ENCODE assay signal across 18 cellular contexts in the genomic region with DNA sequence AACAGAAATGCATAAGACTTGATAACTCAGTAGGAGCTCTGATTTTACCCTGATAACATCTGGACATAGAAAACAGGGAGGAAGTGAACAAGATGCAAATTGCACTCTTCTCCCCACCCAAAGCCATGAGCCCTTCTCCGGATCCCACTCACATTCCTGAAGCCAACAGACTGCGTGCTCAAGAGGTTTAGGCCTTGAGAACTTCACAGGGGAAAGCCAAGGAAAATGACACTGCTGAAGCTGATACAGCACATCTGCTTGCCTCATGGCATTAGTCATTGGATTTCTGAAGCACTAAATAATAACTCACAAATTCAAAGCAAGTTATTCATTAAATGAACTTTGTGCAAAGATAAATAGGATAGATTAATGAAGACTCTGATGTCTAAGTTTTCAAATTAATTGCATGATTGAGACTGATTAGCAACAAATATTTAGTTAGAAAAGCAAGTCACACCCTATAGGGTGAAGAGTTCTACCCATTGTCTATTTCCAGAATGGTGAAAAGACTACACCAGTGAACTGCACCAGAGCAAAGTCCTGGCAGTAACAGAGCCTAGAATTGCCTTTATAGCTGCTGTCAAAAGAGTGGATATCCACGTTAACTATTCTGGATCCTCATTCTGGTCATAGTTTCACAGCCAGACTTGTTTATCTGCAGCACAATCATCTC.
DNase-seq lines count a peak whose midpoint lies in the region; ATAC-seq, FAIRE-seq and TF ChIP-seq lines count a peak whose summit lies in the region.
"Had no signal": no experiment of that assay in that cellular context is flagged by ENCODE, and none has a peak within 500 bp of the region (broad histone marks: within the 10 kb centered on the region; RNA-seq: fewer than 3 reads in every experiment).

No MANE protein-coding gene starts in this region.

- no peaks in the 10 kb centered on the region for H3K36me3 Mint-ChIP-seq in activated T-cell treated with anti-CD3 and anti-CD28 coated beads, Interleukin-2, amount 50 U/mL, for 24 hours (ENCODE audit: low read depth)
- H3K36me3 Mint-ChIP-seq: CD4-positive, alpha-beta memory T cell had no signal

- H3K27me3 Mint-ChIP-seq in activated T-cell treated with anti-CD3 and anti-CD28 coated beads, Interleukin-2, amount 50 U/mL, for 24 hours: no peaks in the 10 kb centered on the region

- no peak overlapping the region for H3K27ac Mint-ChIP-seq in activated T-cell treated with anti-CD3 and anti-CD28 coated beads, Interleukin-2, amount 50 U/mL, for 24 hours
- H3K27ac Mint-ChIP-seq: activated naive CD4-positive, alpha-beta T cell treated with anti-CD3 and anti-CD28 coated beads for 36 hours; CD4-positive, alpha-beta memory T cell had no signal

- H3K9me3 Mint-ChIP-seq in activated T-cell treated with anti-CD3 and anti-CD28 coated beads, Interleukin-2, amount 50 U/mL, for 24 hours: no peaks in the 10 kb centered on the region
- H3K9me3 Mint-ChIP-seq: activated naive CD4-positive, alpha-beta T cell treated with anti-CD3 and anti-CD28 coated beads for 36 hours had no signal

- DNase-seq in EL (peak; percentile 97), fibroblast of the conjunctiva (ENCODE audit: low read depth) (peak; percentile 70), non-pigmented ciliary epithelial cell (ENCODE audit: low read depth) (peak; percentile 99), frontal cortex (ENCODE audit: low spot score in 2 of 2) (no peak)
- DNase-seq in activated effector memory CD4-positive, alpha-beta T cell treated with Interleukin-2 at 50 U/mL for 16 hours: no peak
- no peak for DNase-seq in activated T-cell treated with anti-CD3 and anti-CD28 coated beads, Interleukin-2, amount 50 U/mL, for 24 hours
- DNase-seq: activated naive CD4-positive, alpha-beta T cell treated with anti-CD3 and anti-CD28 coated beads for 36 hours; CD4-positive, alpha-beta memory T cell; NCI-H2081; NK-92 treated with Interleukin-12 subunit alpha and Interleukin-12 subunit beta, amount 100 ng/mL, for 24 hours; retina; stimulated activated naive CD8-positive, alpha-beta T cell treated with anti-CD3 and anti-CD28 coated beads, Interleukin-15, Interleukin-2, amounts not matched to agents 100 U/mL and 50 U/mL, for 24 hours; WERI-Rb-1 had no signal

- H3K4me1 Mint-ChIP-seq in activated T-cell treated with anti-CD3 and anti-CD28 coated beads, Interleukin-2, amount 50 U/mL, for 24 hours (ENCODE audit: low read depth): no peaks in the 10 kb centered on the region
- H3K4me1 Mint-ChIP-seq: CD4-positive, alpha-beta memory T cell had no signal

- no peak overlapping the region for H3K4me3 Mint-ChIP-seq in activated T-cell treated with anti-CD3 and anti-CD28 coated beads, Interleukin-2, amount 50 U/mL, for 24 hours
- H3K4me3 Mint-ChIP-seq: activated naive CD4-positive, alpha-beta T cell treated with anti-CD3 and anti-CD28 coated beads for 36 hours; CD4-positive, alpha-beta memory T cell had no signal

- no peak for FAIRE-seq in frontal cortex (lab: Jason Lieb, UNC)
- FAIRE-seq: H54, islet of Langerhans had no signal

- ATAC-seq in SK-N-SH treated with all-trans-retinoic acid at 6 μM for 48 hours (peak; percentile 90), HG03280 (IDR thresholded peaks at IDR 0.05; ENCODE audit: unreplicated experiment) (no peak)
- ATAC-seq: esophagus mucosa; stimulated activated naive CD8-positive, alpha-beta T cell treated with anti-CD3 and anti-CD28 coated beads, Interleukin-15, Interleukin-2, amounts not matched to agents 100 U/mL and 50 U/mL, for 24 hours had no signal

TF ChIP-seq in SK-N-SH treated with all-trans-retinoic acid at 6 μM for 48 hours, 23 proteins besides CTCF, POLR2A, EP300 and RAD21:
- TF ChIP-seq ZFP30 (CRISPR knock-in tag; IDR thresholded peaks at IDR 0.05) (no peak), TOX (CRISPR knock-in tag; IDR thresholded peaks at IDR 0.05; ENCODE audit: borderline replicate concordance) (no peak), CSDC2 (CRISPR knock-in tag; IDR thresholded peaks at IDR 0.05) (no peak), BACH2 (CRISPR knock-in tag; IDR thresholded peaks at IDR 0.05; ENCODE audit: borderline replicate concordance) (no peak), ZFP3 (CRISPR knock-in tag; IDR thresholded peaks at IDR 0.05) (no peak), ZNF8 (CRISPR knock-in tag; IDR thresholded peaks at IDR 0.05) (no peak), SNAI2 (CRISPR knock-in tag; IDR thresholded peaks at IDR 0.05) (no peak), ARNTL (CRISPR knock-in tag; IDR thresholded peaks at IDR 0.05; ENCODE audit: borderline replicate concordance, low read depth) (no peak), ISL1 (CRISPR knock-in tag; IDR thresholded peaks at IDR 0.05) (no peak), PPARA (CRISPR knock-in tag; IDR thresholded peaks at IDR 0.05; ENCODE audit: borderline replicate concordance) (no peak), GLIS3 (CRISPR knock-in tag; IDR thresholded peaks at IDR 0.05) (no peak), TCF4 (CRISPR knock-in tag; IDR thresholded peaks at IDR 0.05; ENCODE audit: borderline replicate concordance) (no peak), ZC3H10 (CRISPR knock-in tag; IDR thresholded peaks at IDR 0.05) (no peak), ZNF565 (CRISPR knock-in tag; conservative IDR thresholded peaks at IDR 0.05; ENCODE audit: low read depth) (no peak), ESRRG (CRISPR knock-in tag; IDR thresholded peaks at IDR 0.05) (no peak), OSR1 (CRISPR knock-in tag; IDR thresholded peaks at IDR 0.05) (no peak)
- TF ChIP-seq, protein P1, sequence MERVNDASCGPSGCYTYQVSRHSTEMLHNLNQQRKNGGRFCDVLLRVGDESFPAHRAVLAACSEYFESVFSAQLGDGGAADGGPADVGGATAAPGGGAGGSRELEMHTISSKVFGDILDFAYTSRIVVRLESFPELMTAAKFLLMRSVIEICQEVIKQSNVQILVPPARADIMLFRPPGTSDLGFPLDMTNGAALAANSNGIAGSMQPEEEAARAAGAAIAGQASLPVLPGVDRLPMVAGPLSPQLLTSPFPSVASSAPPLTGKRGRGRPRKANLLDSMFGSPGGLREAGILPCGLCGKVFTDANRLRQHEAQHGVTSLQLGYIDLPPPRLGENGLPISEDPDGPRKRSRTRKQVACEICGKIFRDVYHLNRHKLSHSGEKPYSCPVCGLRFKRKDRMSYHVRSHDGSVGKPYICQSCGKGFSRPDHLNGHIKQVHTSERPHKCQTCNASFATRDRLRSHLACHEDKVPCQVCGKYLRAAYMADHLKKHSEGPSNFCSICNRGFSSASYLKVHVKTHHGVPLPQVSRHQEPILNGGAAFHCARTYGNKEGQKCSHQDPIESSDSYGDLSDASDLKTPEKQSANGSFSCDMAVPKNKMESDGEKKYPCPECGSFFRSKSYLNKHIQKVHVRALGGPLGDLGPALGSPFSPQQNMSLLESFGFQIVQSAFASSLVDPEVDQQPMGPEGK (CRISPR knock-in tag; IDR thresholded peaks at IDR 0.05; ENCODE audit: borderline replicate concordance): no peak
- TF ChIP-seq, protein P2, sequence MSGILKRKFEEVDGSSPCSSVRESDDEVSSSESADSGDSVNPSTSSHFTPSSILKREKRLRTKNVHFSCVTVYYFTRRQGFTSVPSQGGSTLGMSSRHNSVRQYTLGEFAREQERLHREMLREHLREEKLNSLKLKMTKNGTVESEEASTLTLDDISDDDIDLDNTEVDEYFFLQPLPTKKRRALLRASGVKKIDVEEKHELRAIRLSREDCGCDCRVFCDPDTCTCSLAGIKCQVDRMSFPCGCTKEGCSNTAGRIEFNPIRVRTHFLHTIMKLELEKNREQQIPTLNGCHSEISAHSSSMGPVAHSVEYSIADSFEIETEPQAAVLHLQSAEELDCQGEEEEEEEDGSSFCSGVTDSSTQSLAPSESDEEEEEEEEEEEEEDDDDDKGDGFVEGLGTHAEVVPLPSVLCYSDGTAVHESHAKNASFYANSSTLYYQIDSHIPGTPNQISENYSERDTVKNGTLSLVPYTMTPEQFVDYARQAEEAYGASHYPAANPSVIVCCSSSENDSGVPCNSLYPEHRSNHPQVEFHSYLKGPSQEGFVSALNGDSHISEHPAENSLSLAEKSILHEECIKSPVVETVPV (CRISPR knock-in tag; IDR thresholded peaks at IDR 0.05): no peak
- TF ChIP-seq, protein P3, sequence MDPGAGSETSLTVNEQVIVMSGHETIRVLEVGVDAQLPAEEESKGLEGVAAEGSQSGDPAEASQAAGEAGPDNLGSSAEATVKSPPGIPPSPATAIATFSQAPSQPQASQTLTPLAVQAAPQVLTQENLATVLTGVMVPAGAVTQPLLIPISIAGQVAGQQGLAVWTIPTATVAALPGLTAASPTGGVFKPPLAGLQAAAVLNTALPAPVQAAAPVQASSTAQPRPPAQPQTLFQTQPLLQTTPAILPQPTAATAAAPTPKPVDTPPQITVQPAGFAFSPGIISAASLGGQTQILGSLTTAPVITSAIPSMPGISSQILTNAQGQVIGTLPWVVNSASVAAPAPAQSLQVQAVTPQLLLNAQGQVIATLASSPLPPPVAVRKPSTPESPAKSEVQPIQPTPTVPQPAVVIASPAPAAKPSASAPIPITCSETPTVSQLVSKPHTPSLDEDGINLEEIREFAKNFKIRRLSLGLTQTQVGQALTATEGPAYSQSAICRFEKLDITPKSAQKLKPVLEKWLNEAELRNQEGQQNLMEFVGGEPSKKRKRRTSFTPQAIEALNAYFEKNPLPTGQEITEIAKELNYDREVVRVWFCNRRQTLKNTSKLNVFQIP (CRISPR knock-in tag; IDR thresholded peaks at IDR 0.05; ENCODE audit: borderline replicate concordance, low read depth): no peak
- TF ChIP-seq, protein P4, sequence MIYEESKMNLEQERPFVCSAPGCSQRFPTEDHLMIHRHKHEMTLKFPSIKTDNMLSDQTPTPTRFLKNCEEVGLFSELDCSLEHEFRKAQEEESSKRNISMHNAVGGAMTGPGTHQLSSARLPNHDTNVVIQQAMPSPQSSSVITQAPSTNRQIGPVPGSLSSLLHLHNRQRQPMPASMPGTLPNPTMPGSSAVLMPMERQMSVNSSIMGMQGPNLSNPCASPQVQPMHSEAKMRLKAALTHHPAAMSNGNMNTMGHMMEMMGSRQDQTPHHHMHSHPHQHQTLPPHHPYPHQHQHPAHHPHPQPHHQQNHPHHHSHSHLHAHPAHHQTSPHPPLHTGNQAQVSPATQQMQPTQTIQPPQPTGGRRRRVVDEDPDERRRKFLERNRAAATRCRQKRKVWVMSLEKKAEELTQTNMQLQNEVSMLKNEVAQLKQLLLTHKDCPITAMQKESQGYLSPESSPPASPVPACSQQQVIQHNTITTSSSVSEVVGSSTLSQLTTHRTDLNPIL (CRISPR knock-in tag; IDR thresholded peaks at IDR 0.05; ENCODE audit: low read depth): no peak

Comparison
In these comparisons a context has a peak if more than half of its experiments do, and no peak if none do; other contexts are left out.
1. DNase-seq: peak in EL (single experiment), fibroblast of the conjunctiva (single experiment) and non-pigmented ciliary epithelial cell (single experiment); none in activated effector memory CD4-positive, alpha-beta T cell treated with Interleukin-2 at 50 U/mL for 16 hours (single experiment), activated T-cell treated with anti-CD3 and anti-CD28 coated beads, Interleukin-2, amount 50 U/mL, for 24 hours (single experiment) and frontal cortex (0 of 2).